15 cellular contexts compared by ENCODE assay signal in the genomic region with DNA sequence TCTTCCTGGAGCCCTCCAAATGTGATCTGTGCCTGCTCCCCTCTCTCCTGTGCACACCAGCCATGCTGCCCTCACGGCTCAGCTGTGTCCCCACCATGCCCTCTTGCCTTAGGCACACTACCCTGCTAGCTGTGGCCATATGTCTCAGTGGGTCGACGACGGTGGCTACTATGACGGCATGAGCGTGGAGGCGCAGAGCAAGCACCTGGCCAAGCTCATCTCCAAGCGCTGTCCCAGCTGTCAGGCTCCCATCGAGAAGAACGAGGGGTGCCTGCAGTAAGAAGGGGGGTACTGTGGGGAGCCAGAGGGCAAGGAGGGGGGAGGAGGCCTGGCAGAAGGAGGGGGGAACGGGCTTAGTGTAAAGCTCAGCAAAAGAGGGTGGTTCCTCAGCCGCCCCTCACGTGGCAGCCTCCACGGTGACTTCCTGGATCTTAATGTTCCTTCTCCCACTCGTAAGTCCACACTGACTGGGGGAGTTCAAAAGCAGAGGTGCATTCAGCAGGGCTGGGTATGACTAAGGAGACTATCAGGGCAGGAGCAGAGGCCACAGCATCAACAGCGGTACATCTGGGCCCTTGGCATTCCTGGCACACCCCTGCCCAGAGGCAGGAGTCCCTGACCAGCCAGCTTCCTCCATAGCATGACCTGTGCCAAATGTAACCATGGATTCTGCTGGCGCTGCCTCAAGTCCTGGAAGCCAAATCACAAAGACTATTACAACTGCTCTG. TPM values are rescaled to one million over a fixed set of nuclear protein-coding genes. Genes with fewer than 3 reads are reported as not detected.
DNase-seq lines count a peak whose midpoint lies in the region; ATAC-seq, FAIRE-seq and TF ChIP-seq lines count a peak whose summit lies in the region.
"Had no signal": no experiment of that assay in that cellular context is flagged by ENCODE, and none has a peak within 500 bp of the region (broad histone marks: within the 10 kb centered on the region; RNA-seq: fewer than 3 reads in every experiment).

No MANE protein-coding gene starts in this region.

- TF ChIP-seq CTCF in HFFc6 (IDR thresholded peaks at IDR 0.05): no peak
- no peak for TF ChIP-seq CTCF in GM12878 (IDR thresholded peaks at IDR 0.05 in 2 of 3, conservative IDR thresholded peaks at IDR 0.05 in 1 of 3; ENCODE audit: control insufficient read depth in 2 of 3, extremely low read depth in 1 of 3, insufficient read depth in 1 of 3, low read depth in 3 of 3, low read length in 3 of 3)

- 89% methylated on average over 16 of the region's 17 CpGs for WGBS in GM12878 (ENCODE audit: insufficient coverage, insufficient replicate concordance, low lambda C conversion rate, missing lambda C conversion rate)
- WGBS in mesendoderm (ENCODE audit: extremely low coverage, insufficient coverage, low lambda C conversion rate): no CpG with 5 or more reads among the region's 17 CpGs

- H3K9ac ChIP-seq in GM12878 (ENCODE audit: control insufficient read depth, insufficient read depth, low read length): no peak overlapping the region
- no peak overlapping the region for H3K9ac ChIP-seq in mesendoderm (ENCODE audit: low read length)

- SMC1A ChIA-PET in GM12878 (lab: Charles Lee; ENCODE audit: uncharacterized antibody, unreplicated experiment): interaction anchor here (1.1 kb wide), 1 partner anchor 9 kb away, joined by 3 read pairs; no protein-coding TSS in a partner anchor

- in situ Hi-C loops in GM12878 (cut with MboI): no loop called here

- no peaks in the 10 kb centered on the region for H3K79me1 ChIP-seq in mesendoderm (ENCODE audit: low read length)

- H3K79me2 ChIP-seq in GM12878 (ENCODE audit: control insufficient read depth, insufficient read depth, low read length) (peaks cover 7% of the 10 kb centered on the region), mesendoderm (ENCODE audit: control insufficient read depth, insufficient read depth, low read length) (no peaks in the 10 kb centered on the region)

- peaks cover 4% of the 10 kb centered on the region for H3K27me3 Mint-ChIP-seq in CD4-positive, CD25-positive, alpha-beta regulatory T cell
- no peaks in the 10 kb centered on the region; the same call in 1 of the 2 replicates for H3K27me3 Mint-ChIP-seq in HFFc6 (ENCODE audit: insufficient read depth)
- H3K27me3 Mint-ChIP-seq: type B pancreatic cell had no signal

- peak overlapping the region; percentile 80 for H3K4me3 ChIP-seq in CD4-positive, CD25-positive, alpha-beta regulatory T cell (ENCODE audit: low read depth, low read length)
- no peak overlapping the region for H3K4me3 ChIP-seq in GM12878
- H3K4me3 ChIP-seq in mesendoderm (ENCODE audit: low read length): no peak overlapping the region
- H3K4me3 ChIP-seq: colonic mucosa had no signal

- H3K4me1 Mint-ChIP-seq in CD4-positive, CD25-positive, alpha-beta regulatory T cell: peaks cover 11 to 70% (median 50%) of the 10 kb centered on the region in 4 donors
- peaks cover 18% of the 10 kb centered on the region for H3K4me1 Mint-ChIP-seq in HFFc6 (ENCODE audit: low read depth)

- H3K4me2 ChIP-seq in GM12878 (ENCODE audit: control insufficient read depth, insufficient read depth) (no peak overlapping the region), mesendoderm (ENCODE audit: low read length) (no peak overlapping the region)

- FAIRE-seq in GM12878 (lab: Jason Lieb, UNC): no peak
- FAIRE-seq: TTC549 had no signal

- intact Hi-C loops in GM12878 (cut with micrococcal nuclease; ENCODE audit: unreplicated experiment): no loop called here

- no TSS peak for BruUV-seq in GM12878 (replicated peaks; lab: Mats Ljungman, UMichigan)

- H4K8ac ChIP-seq in mesendoderm (ENCODE audit: low read depth, low read length): no peak overlapping the region

- H3K36me3 ChIP-seq in CD4-positive, CD25-positive, alpha-beta regulatory T cell (ENCODE audit: control insufficient read depth, insufficient read depth, low read length): peaks cover 3% of the 10 kb centered on the region
- H3K36me3 ChIP-seq in GM12878 (ENCODE audit: control insufficient read depth in 2 of 2, insufficient read depth in 2 of 2, low read length in 1 of 2) (peaks cover 0 to under 1% of the 10 kb centered on the region in 2 experiments; a peak in 2 of 4 replicates), mesendoderm (ENCODE audit: control insufficient read depth, insufficient read depth, low read length) (no peaks in the 10 kb centered on the region)
- H3K36me3 ChIP-seq: colonic mucosa had no signal

- no peak overlapping the region for H2AK5ac ChIP-seq in mesendoderm (ENCODE audit: low read length)

- H3K4me1 ChIP-seq in CD4-positive, CD25-positive, alpha-beta regulatory T cell (ENCODE audit: control insufficient read depth, insufficient read depth, low read length, poor library complexity, severe bottlenecking): peaks cover 57% of the 10 kb centered on the region
- H3K4me1 ChIP-seq in GM12878 (ENCODE audit: control insufficient read depth, insufficient read depth, low read length) (peaks cover 19% of the 10 kb centered on the region), mesendoderm (ENCODE audit: control insufficient read depth, low read depth, low read length) (no peaks in the 10 kb centered on the region)
- H3K4me1 ChIP-seq: colonic mucosa had no signal

- no peaks in the 10 kb centered on the region for H3K9me3 Mint-ChIP-seq in CD4-positive, CD25-positive, alpha-beta regulatory T cell
- no peaks in the 10 kb centered on the region for H3K9me3 Mint-ChIP-seq in HFFc6
- H3K9me3 Mint-ChIP-seq: activated T-cell treated with anti-CD3 and anti-CD28 coated beads, Interleukin-2, amount 50 U/mL, for 4 hours; type B pancreatic cell had no signal

- no peaks in the 10 kb centered on the region for H3K9me3 ChIP-seq in CD4-positive, CD25-positive, alpha-beta regulatory T cell (ENCODE audit: control insufficient read depth in 2 of 2, low read length in 2 of 2)
- H3K9me3 ChIP-seq in GM12878 (replicated peaks; ENCODE audit: control insufficient read depth, insufficient read depth, low read length): no peaks in the 10 kb centered on the region
- H3K9me3 ChIP-seq: colonic mucosa had no signal

- peak overlapping the region; percentile 78 to 100 (median 100) for H3K27ac Mint-ChIP-seq in CD4-positive, CD25-positive, alpha-beta regulatory T cell
- H3K27ac Mint-ChIP-seq in HFFc6: no peak overlapping the region
- H3K27ac Mint-ChIP-seq: type B pancreatic cell had no signal

- H3K27me3 ChIP-seq in CD4-positive, CD25-positive, alpha-beta regulatory T cell (ENCODE audit: control insufficient read depth, insufficient read depth, low read length): no peaks in the 10 kb centered on the region
- H3K27me3 ChIP-seq in GM12878 (replicated peaks in 1 of 2; ENCODE audit: control insufficient read depth in 2 of 2, insufficient read depth in 2 of 2, low read length in 1 of 2) (no peaks in the 10 kb centered on the region), mesendoderm (ENCODE audit: insufficient read depth, low read length, poor library complexity) (no peaks in the 10 kb centered on the region)
- H3K27me3 ChIP-seq: colonic mucosa had no signal

- no peak for TF ChIP-seq RAD21 in GM12878 (IDR thresholded peaks at IDR 0.05; ENCODE audit: insufficient read depth, low read depth, low read length)

- no peak overlapping the region for H2BK120ac ChIP-seq in mesendoderm (ENCODE audit: low read depth, low read length)

- no peak for TF ChIP-seq EP300 in GM12878 (IDR thresholded peaks at IDR 0.05; ENCODE audit: borderline replicate concordance in 1 of 2, control insufficient read depth in 1 of 2, low read depth in 2 of 2, low read length in 2 of 2)

- H2BK15ac ChIP-seq in mesendoderm (replicated peaks; ENCODE audit: low read depth): no peak overlapping the region

- CTCF ChIA-PET in GM12878 (lab: Yijun Ruan, JAX): interaction anchor here (0.8 kb wide), 1 partner anchor 8 kb away, joined by 3 read pairs; a partner anchor contains a TSS

- H4K20me1 ChIP-seq in GM12878 (ENCODE audit: control insufficient read depth, insufficient read depth): no peaks in the 10 kb centered on the region

- RAD21 ChIA-PET in GM12878 (lab: Charles Lee; ENCODE audit: unreplicated experiment): no interaction called here

- peak in 1 of 3 donors; percentile 24 for DNase-seq in CD4-positive, CD25-positive, alpha-beta regulatory T cell
- DNase-seq in HFFc6: peak; percentile 5
- DNase-seq in GM12878 (ENCODE audit: low read depth, low spot score): no peak
- DNase-seq in mesendoderm: no peak
- DNase-seq in GM19238 (ENCODE audit: insufficient read length, low spot score): no peak
- no peak for DNase-seq in NCI-H2227 treated with DMSO at 0.1 percent for 48 hours (lab: John Stamatoyannopoulos, UW)
- no peak for DNase-seq in ecto neural progenitor cell (ENCODE audit: low spot score)
- DNase-seq: activated T-cell treated with anti-CD3 and anti-CD28 coated beads, Interleukin-2, amount 50 U/mL, for 4 hours; colonic mucosa; mesenchymal stem cell; NCI-H1105 treated with DMSO at 0.1 percent for 48 hours; retina had no signal

- H3K4ac ChIP-seq in mesendoderm (ENCODE audit: low read depth, low read length): no peak overlapping the region

- TF ChIP-seq POLR2A in GM12878 (IDR thresholded peaks at IDR 0.05; ENCODE audit: low read depth, low read length): no peak

- H3K36me3 Mint-ChIP-seq in CD4-positive, CD25-positive, alpha-beta regulatory T cell: peaks cover 32% of the 10 kb centered on the region
- H3K36me3 Mint-ChIP-seq in HFFc6 (ENCODE audit: low read depth): peaks cover 8% of the 10 kb centered on the region; the same call in 1 of the 2 replicates

- ATAC-seq in CD4-positive, CD25-positive, alpha-beta regulatory T cell (ENCODE audit: low read depth in 2 of 2): no peak
- ATAC-seq in GM12878: no peak
- ATAC-seq: activated T-cell treated with anti-CD3 and anti-CD28 coated beads, Interleukin-2, amount 50 U/mL, for 4 hours had no signal

- H3K23ac ChIP-seq in mesendoderm (ENCODE audit: low read length): peak overlapping the region; percentile 24

- H2BK5ac ChIP-seq in mesendoderm (ENCODE audit: low read length): no peak overlapping the region

- no peak overlapping the region for H3K56ac ChIP-seq in mesendoderm (ENCODE audit: low read length)

- POLR2A ChIA-PET in GM12878 (lab: Charles Lee): interaction anchor here (0.6 kb wide), 1 partner anchor 142 kb away, joined by 9 read pairs; no protein-coding TSS in a partner anchor

- no peak overlapping the region for H2AFZ ChIP-seq in GM12878 (ENCODE audit: control insufficient read depth, low read depth, low read length)

- no peak overlapping the region for H3K18ac ChIP-seq in mesendoderm (ENCODE audit: low read length)

- H3K27ac ChIP-seq in CD4-positive, CD25-positive, alpha-beta regulatory T cell (ENCODE audit: insufficient read depth, low read length, poor library complexity, severe bottlenecking): peak overlapping the region; percentile 99
- H3K27ac ChIP-seq in GM12878 (ENCODE audit: control insufficient read depth, insufficient read depth) (no peak overlapping the region), mesendoderm (ENCODE audit: low read depth, low read length) (no peak overlapping the region)
- H3K27ac ChIP-seq: colonic mucosa had no signal

- no peak overlapping the region for H4K5ac ChIP-seq in mesendoderm (ENCODE audit: low read length)

- peak overlapping the region; percentile 75 to 91 (median 84) for H3K4me3 Mint-ChIP-seq in CD4-positive, CD25-positive, alpha-beta regulatory T cell
- H3K4me3 Mint-ChIP-seq in HFFc6: no peak overlapping the region
- H3K4me3 Mint-ChIP-seq: activated T-cell treated with anti-CD3 and anti-CD28 coated beads, Interleukin-2, amount 50 U/mL, for 4 hours; type B pancreatic cell had no signal

RNA-seq across cellular contexts. Expression of a gene that starts 8.1 kb away (rescaled TPM):
- total RNA-seq in CD4-positive, CD25-positive, alpha-beta regulatory T cell: 36.6 TPM
- 100 to 1,000 TPM; 190 to 234 (median 206) TPM for polyA plus RNA-seq in CD4-positive, CD25-positive, alpha-beta regulatory T cell
- 10 to 100 TPM; 38.3 to 56.3 (median 49.1) TPM for total RNA-seq in HFFc6 (2021; fragmentation: NEBNext Ultra II Directional; extraction: Animal tissue kit (Norgen Biotek cat#: 25700))
- 20.6 and 20.9 TPM in 2 replicates for total RNA-seq in GM12878 (2013; cell fraction: nucleolus; rRNA removed)
- total RNA-seq in GM12878 (2014; rRNA removed) (125 and 131 TPM in 2 replicates), GM12878 (2014; rRNA removed; fragmentation: Illumina TruSeq; extraction: Trizol) (29.0 and 35.0 TPM in 2 replicates), GM12878 (2021) (73.2 and 76.6 TPM in 2 replicates)
- 28.4 TPM for polyA plus RNA-seq in GM12878 (2011; ENCODE audit: low read depth)
- polyA plus RNA-seq in GM12878 (2011; rRNA removed) (42.9 and 62.2 TPM in 2 replicates), GM12878 (2014; fragmentation: Illumina TruSeq; extraction: Trizol) (6.1 and 16.9 TPM in 2 replicates), GM12878 (2014; fragmentation: Nextera tagmentation; extraction: Ambion mirVana) (10 to 100 TPM in 1 of 2 experiments, 1 to 10 TPM in 1; 7.0 to 16.5 TPM), GM12878 (2014; rRNA removed) (136 and 169 TPM in 2 replicates), GM12878 (2016; fragmentation: Nextera tagmentation; extraction: Ambion mirVana) (100 to 1,000 TPM; 105 to 117 TPM)
- 109 and 151 TPM in 2 replicates for polyA plus RNA-seq in GM12878 (2011; cell fraction: cytosol; rRNA removed)
- polyA plus RNA-seq in GM12878 (2011; cell fraction: nucleus; rRNA removed): 56.1 and 56.3 TPM in 2 replicates
- polyA plus RNA-seq in GM12878 (2012): 68.3 and 81.0 TPM in 2 replicates
- 14.1 and 18.6 TPM in 2 replicates for polyA minus RNA-seq in GM12878 (2011; rRNA and poly(A)+ RNA removed)
- polyA minus RNA-seq in GM12878 (2011; cell fraction: cytosol; rRNA and poly(A)+ RNA removed): 7.9 and 15.9 TPM in 2 replicates
- polyA minus RNA-seq in GM12878 (2011; cell fraction: nucleus; rRNA and poly(A)+ RNA removed): 10.0 and 12.2 TPM in 2 replicates
- polyA plus RNA-seq in mesendoderm (2013, experiment 1 of 2): 36.2 TPM
- polyA plus RNA-seq in mesendoderm (2013, experiment 2 of 2): 35.8 TPM

RNA-seq across cellular contexts. Expression of a gene that starts 22.1 kb away (rescaled TPM):
- total RNA-seq in CD4-positive, CD25-positive, alpha-beta regulatory T cell: 0.22 TPM
- not detected for polyA plus RNA-seq in CD4-positive, CD25-positive, alpha-beta regulatory T cell
- total RNA-seq in HFFc6 (2021; fragmentation: NEBNext Ultra II Directional; extraction: Animal tissue kit (Norgen Biotek cat#: 25700)): not detected
- total RNA-seq in GM12878 (2013; cell fraction: nucleolus; rRNA removed): 0.71 and 0.78 TPM in 2 replicates
- under 0.01 TPM in 1 of 2 replicates, not detected in the other for total RNA-seq in GM12878 (2014; rRNA removed)
- not detected in 2 replicates for total RNA-seq in GM12878 (2014; rRNA removed; fragmentation: Illumina TruSeq; extraction: Trizol)
- total RNA-seq in GM12878 (2021): not detected in 2 replicates
- not detected for polyA plus RNA-seq in GM12878 (2011; ENCODE audit: low read depth)
- polyA plus RNA-seq in GM12878 (2011; rRNA removed): 0.09 and 0.27 TPM in 2 replicates
- 0.16 and 0.20 TPM in 2 replicates for polyA plus RNA-seq in GM12878 (2011; cell fraction: cytosol; rRNA removed)
- polyA plus RNA-seq in GM12878 (2011; cell fraction: nucleus; rRNA removed): 1.1 and 1.2 TPM in 2 replicates
- polyA plus RNA-seq in GM12878 (2012): 0.04 and 0.08 TPM in 2 replicates
- not detected in 2 replicates for polyA plus RNA-seq in GM12878 (2014; fragmentation: Illumina TruSeq; extraction: Trizol)
- polyA plus RNA-seq in GM12878 (2014; fragmentation: Nextera tagmentation; extraction: Ambion mirVana): not detected
- polyA plus RNA-seq in GM12878 (2014; rRNA removed): 0.05 and 0.06 TPM in 2 replicates
- not detected for polyA plus RNA-seq in GM12878 (2016; fragmentation: Nextera tagmentation; extraction: Ambion mirVana)
- 0.22 and 0.41 TPM in 2 replicates for polyA minus RNA-seq in GM12878 (2011; rRNA and poly(A)+ RNA removed)
- 0.21 TPM in 1 of 2 replicates, not detected in the other for polyA minus RNA-seq in GM12878 (2011; cell fraction: cytosol; rRNA and poly(A)+ RNA removed)
- polyA minus RNA-seq in GM12878 (2011; cell fraction: nucleus; rRNA and poly(A)+ RNA removed): 0.29 and 0.48 TPM in 2 replicates
- polyA plus RNA-seq in mesendoderm (2013, experiment 1 of 2): 0.06 TPM
- polyA plus RNA-seq in mesendoderm (2013, experiment 2 of 2): 0.07 TPM
- total RNA-seq: Daoy had no signal

RNA-seq across cellular contexts. Expression of a gene that starts 39.2 kb away (rescaled TPM):
- 81.2 TPM for total RNA-seq in CD4-positive, CD25-positive, alpha-beta regulatory T cell
- polyA plus RNA-seq in CD4-positive, CD25-positive, alpha-beta regulatory T cell: 10 to 100 TPM; 22.5 to 26.0 (median 23.8) TPM
- total RNA-seq in HFFc6 (2021; fragmentation: NEBNext Ultra II Directional; extraction: Animal tissue kit (Norgen Biotek cat#: 25700)): 10 to 100 TPM; 15.4 to 19.9 (median 18.6) TPM
- total RNA-seq in GM12878 (2013; cell fraction: nucleolus; rRNA removed): 104 and 120 TPM in 2 replicates
- total RNA-seq in GM12878 (2014; rRNA removed): 22.1 and 27.2 TPM in 2 replicates
- 14.2 and 16.4 TPM in 2 replicates for total RNA-seq in GM12878 (2014; rRNA removed; fragmentation: Illumina TruSeq; extraction: Trizol)
- total RNA-seq in GM12878 (2021): 36.0 and 42.7 TPM in 2 replicates
- 11.5 TPM for polyA plus RNA-seq in GM12878 (2011; ENCODE audit: low read depth)
- polyA plus RNA-seq in GM12878 (2011; rRNA removed): 11.0 and 16.2 TPM in 2 replicates
- 16.0 and 18.4 TPM in 2 replicates for polyA plus RNA-seq in GM12878 (2011; cell fraction: cytosol; rRNA removed)
- polyA plus RNA-seq in GM12878 (2011; cell fraction: nucleus; rRNA removed): 180 and 223 TPM in 2 replicates
- polyA plus RNA-seq in GM12878 (2012): 30.6 and 31.6 TPM in 2 replicates
- 12.7 and 16.5 TPM in 2 replicates for polyA plus RNA-seq in GM12878 (2014; fragmentation: Illumina TruSeq; extraction: Trizol)
- 1 to 10 TPM; 1.2 to 3.9 TPM for polyA plus RNA-seq in GM12878 (2014; fragmentation: Nextera tagmentation; extraction: Ambion mirVana)
- polyA plus RNA-seq in GM12878 (2014; rRNA removed): 46.7 and 48.3 TPM in 2 replicates
- polyA plus RNA-seq in GM12878 (2016; fragmentation: Nextera tagmentation; extraction: Ambion mirVana): 10 to 100 TPM; 17.8 to 19.7 TPM
- 14.6 and 23.4 TPM in 2 replicates for polyA minus RNA-seq in GM12878 (2011; rRNA and poly(A)+ RNA removed)
- 4.3 and 8.4 TPM in 2 replicates for polyA minus RNA-seq in GM12878 (2011; cell fraction: cytosol; rRNA and poly(A)+ RNA removed)
- polyA minus RNA-seq in GM12878 (2011; cell fraction: nucleus; rRNA and poly(A)+ RNA removed): 25.9 and 55.6 TPM in 2 replicates
- polyA plus RNA-seq in mesendoderm (2013, experiment 1 of 2): 2.1 TPM
- polyA plus RNA-seq in mesendoderm (2013, experiment 2 of 2): 1.3 TPM

RNA-seq across cellular contexts. Expression of a gene that starts 50.1 kb away (rescaled TPM):
- 24.0 TPM for total RNA-seq in CD4-positive, CD25-positive, alpha-beta regulatory T cell
- 1 to 10 TPM; 3.3 to 5.8 (median 4.5) TPM for polyA plus RNA-seq in CD4-positive, CD25-positive, alpha-beta regulatory T cell
- 10 to 100 TPM; 37.4 to 49.7 (median 39.3) TPM for total RNA-seq in HFFc6 (2021; fragmentation: NEBNext Ultra II Directional; extraction: Animal tissue kit (Norgen Biotek cat#: 25700))
- 10.5 and 11.4 TPM in 2 replicates for total RNA-seq in GM12878 (2013; cell fraction: nucleolus; rRNA removed)
- 30.5 and 37.3 TPM in 2 replicates for total RNA-seq in GM12878 (2014; rRNA removed)
- total RNA-seq in GM12878 (2014; rRNA removed; fragmentation: Illumina TruSeq; extraction: Trizol): 19.8 and 22.9 TPM in 2 replicates
- total RNA-seq in GM12878 (2021): 53.4 and 56.3 TPM in 2 replicates
- 19.1 TPM for polyA plus RNA-seq in GM12878 (2011; ENCODE audit: low read depth)
- 21.9 and 41.4 TPM in 2 replicates for polyA plus RNA-seq in GM12878 (2011; rRNA removed)
- 50.6 and 71.6 TPM in 2 replicates for polyA plus RNA-seq in GM12878 (2011; cell fraction: cytosol; rRNA removed)
- polyA plus RNA-seq in GM12878 (2011; cell fraction: nucleus; rRNA removed): 51.2 and 65.0 TPM in 2 replicates
- 27.9 and 45.2 TPM in 2 replicates for polyA plus RNA-seq in GM12878 (2012)
- polyA plus RNA-seq in GM12878 (2014; fragmentation: Illumina TruSeq; extraction: Trizol): 26.8 and 33.5 TPM in 2 replicates
- polyA plus RNA-seq in GM12878 (2014; fragmentation: Nextera tagmentation; extraction: Ambion mirVana): 1 to 10 TPM; 4.1 to 8.3 TPM
- 48.1 and 54.3 TPM in 2 replicates for polyA plus RNA-seq in GM12878 (2014; rRNA removed)
- 1 to 10 TPM; 2.3 to 4.4 TPM for polyA plus RNA-seq in GM12878 (2016; fragmentation: Nextera tagmentation; extraction: Ambion mirVana)
- 47.3 and 65.9 TPM in 2 replicates for polyA minus RNA-seq in GM12878 (2011; rRNA and poly(A)+ RNA removed)
- 24.1 and 27.1 TPM in 2 replicates for polyA minus RNA-seq in GM12878 (2011; cell fraction: cytosol; rRNA and poly(A)+ RNA removed)
- 10.2 and 18.4 TPM in 2 replicates for polyA minus RNA-seq in GM12878 (2011; cell fraction: nucleus; rRNA and poly(A)+ RNA removed)
- polyA plus RNA-seq in mesendoderm (2013, experiment 1 of 2): 73.6 TPM
- 75.9 TPM for polyA plus RNA-seq in mesendoderm (2013, experiment 2 of 2)
